ENCODE assay signal across 1 cellular context in the genomic region with DNA sequence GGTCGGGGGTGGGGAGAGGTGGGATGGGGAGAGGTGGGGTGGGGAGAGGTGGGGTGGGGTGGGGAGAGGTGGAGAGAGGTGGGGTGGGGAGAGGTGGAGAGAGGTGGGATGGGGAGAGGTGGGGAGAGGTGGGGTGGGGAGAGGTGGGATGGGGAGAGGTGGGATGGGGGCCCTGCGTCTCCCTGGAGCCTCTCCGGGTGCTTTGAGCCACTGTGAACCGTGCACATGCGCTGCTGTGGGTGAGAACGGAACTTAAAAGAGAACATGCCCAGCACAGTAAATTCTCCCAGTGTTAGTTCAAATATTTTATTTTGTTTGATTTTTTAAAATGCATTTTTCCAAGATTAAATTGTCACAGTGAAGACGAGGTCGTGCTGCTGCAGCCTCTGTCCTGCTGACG.
TF ChIP-seq lines count a peak whose summit lies in the region.

No MANE protein-coding gene starts in this region.

TF ChIP-seq in HCT116, 20 proteins besides CTCF, POLR2A, EP300 and RAD21:
- TF ChIP-seq POLR2AphosphoS5 (IDR thresholded peaks at IDR 0.05; ENCODE audit: low read depth, low read length) = no peak
- TF ChIP-seq EGR1 (IDR thresholded peaks at IDR 0.05; ENCODE audit: low read depth) = no peak
- TF ChIP-seq FOSL1 (IDR thresholded peaks at IDR 0.05; ENCODE audit: low read depth) = no peak
- TF ChIP-seq YY1 (IDR thresholded peaks at IDR 0.05; ENCODE audit: extremely low read depth, insufficient replicate concordance, low read depth, low read length) = no peak
- TF ChIP-seq, protein P1, sequence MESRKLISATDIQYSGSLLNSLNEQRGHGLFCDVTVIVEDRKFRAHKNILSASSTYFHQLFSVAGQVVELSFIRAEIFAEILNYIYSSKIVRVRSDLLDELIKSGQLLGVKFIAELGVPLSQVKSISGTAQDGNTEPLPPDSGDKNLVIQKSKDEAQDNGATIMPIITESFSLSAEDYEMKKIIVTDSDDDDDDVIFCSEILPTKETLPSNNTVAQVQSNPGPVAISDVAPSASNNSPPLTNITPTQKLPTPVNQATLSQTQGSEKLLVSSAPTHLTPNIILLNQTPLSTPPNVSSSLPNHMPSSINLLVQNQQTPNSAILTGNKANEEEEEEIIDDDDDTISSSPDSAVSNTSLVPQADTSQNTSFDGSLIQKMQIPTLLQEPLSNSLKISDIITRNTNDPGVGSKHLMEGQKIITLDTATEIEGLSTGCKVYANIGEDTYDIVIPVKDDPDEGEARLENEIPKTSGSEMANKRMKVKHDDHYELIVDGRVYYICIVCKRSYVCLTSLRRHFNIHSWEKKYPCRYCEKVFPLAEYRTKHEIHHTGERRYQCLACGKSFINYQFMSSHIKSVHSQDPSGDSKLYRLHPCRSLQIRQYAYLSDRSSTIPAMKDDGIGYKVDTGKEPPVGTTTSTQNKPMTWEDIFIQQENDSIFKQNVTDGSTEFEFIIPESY (IDR thresholded peaks at IDR 0.05; ENCODE audit: extremely low read depth, insufficient replicate concordance, low read length) = no peak
- no peak for TF ChIP-seq CEBPB (IDR thresholded peaks at IDR 0.05; ENCODE audit: low read depth)
- TF ChIP-seq SP1 (IDR thresholded peaks at IDR 0.05; ENCODE audit: low read depth) = no peak
- TF ChIP-seq JUND (IDR thresholded peaks at IDR 0.05) = no peak
- TF ChIP-seq TCF7L2 (IDR thresholded peaks at IDR 0.05; ENCODE audit: borderline replicate concordance, extremely low read depth, insufficient read depth, insufficient read length) = no peak
- no peak for TF ChIP-seq SRF (IDR thresholded peaks at IDR 0.05; ENCODE audit: low read depth)
- no peak for TF ChIP-seq CBX3 (IDR thresholded peaks at IDR 0.05; ENCODE audit: low read depth)
- TF ChIP-seq, protein P2, sequence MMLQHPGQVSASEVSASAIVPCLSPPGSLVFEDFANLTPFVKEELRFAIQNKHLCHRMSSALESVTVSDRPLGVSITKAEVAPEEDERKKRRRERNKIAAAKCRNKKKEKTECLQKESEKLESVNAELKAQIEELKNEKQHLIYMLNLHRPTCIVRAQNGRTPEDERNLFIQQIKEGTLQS (IDR thresholded peaks at IDR 0.05) = no peak
- no peak for TF ChIP-seq ZNF274 (IDR thresholded peaks at IDR 0.05; ENCODE audit: low read depth, low read length)
